Comparison of ENCODE assay signal across 11 cellular contexts in the genomic region with DNA sequence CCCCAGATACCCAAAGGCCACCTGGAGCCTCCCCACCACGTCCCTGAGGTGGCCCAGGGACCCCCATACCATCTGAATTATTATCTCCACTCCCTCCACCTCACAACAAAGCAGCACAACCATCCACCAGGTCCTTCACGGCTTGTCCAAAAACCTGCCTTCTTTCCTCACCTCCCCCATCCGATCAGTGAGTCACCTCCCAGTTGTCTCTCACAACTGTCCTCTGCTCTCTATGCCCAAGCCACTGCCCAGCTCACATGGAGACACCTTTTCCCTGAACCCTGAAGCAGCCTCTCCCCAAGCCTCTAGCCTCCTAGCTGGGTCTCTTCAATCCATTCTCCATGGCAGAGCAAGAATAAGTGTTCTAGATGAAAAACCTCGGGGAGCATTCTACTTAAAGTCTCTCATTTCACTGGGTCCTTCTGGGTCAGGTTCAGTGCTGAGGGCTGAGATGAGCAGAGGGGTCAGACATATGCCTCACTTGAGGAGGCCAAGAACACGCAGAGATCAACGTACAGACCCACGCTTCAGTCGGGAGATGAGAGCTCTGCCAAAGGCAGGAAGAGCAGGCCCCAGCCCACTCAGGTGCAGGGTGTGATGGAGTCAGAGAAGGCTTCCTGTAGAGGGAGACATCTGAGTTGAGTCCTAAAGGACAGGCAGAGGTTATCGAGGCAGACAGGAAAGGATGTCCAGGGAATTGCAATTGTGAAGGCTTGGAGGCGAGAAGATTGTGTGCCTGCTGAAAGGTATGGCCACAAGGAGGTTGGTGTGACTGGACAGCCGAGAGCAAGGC.
DNase-seq lines count a peak whose midpoint lies in the region; ATAC-seq and TF ChIP-seq lines count a peak whose summit lies in the region.
"Had no signal": no experiment of that assay in that cellular context is flagged by ENCODE, and none has a peak within 500 bp of the region (broad histone marks: within the 10 kb centered on the region; RNA-seq: fewer than 3 reads in every experiment).

No MANE protein-coding gene starts in this region.

- no peaks in the 10 kb centered on the region for H3K36me3 Mint-ChIP-seq in Caco-2 (ENCODE audit: insufficient read depth, unreplicated experiment)
- H3K36me3 Mint-ChIP-seq in HFFc6 (ENCODE audit: low read depth): no peaks in the 10 kb centered on the region
- H3K36me3 Mint-ChIP-seq in immature natural killer cell: no peaks in the 10 kb centered on the region
- H3K36me3 Mint-ChIP-seq: activated naive CD4-positive, alpha-beta T cell treated with anti-CD3 and anti-CD28 coated beads, Interleukin-2, amount 10 ng/mL, durations not matched to agents 7 days and 5 days had no signal

- DNase-seq in Caco-2 (peak in 1 of 2 experiments; percentile 35), HFFc6 (no peak), mucosa of descending colon (no peak), NCI-H2029 treated with DMSO at 0.1 percent for 48 hours (lab: John Stamatoyannopoulos, UW) (no peak), activated gamma-delta T cell (lab: John Stamatoyannopoulos, UW) (no peak), immature natural killer cell (no peak)
- no peak for DNase-seq in stimulated activated CD4-positive, alpha-beta T cell treated with anti-CD3 and anti-CD28 coated beads, Interleukin-4, amount 100 ng/mL, for 24 hours
- DNase-seq: activated naive CD4-positive, alpha-beta T cell treated with anti-CD3 and anti-CD28 coated beads, Interleukin-2, amount 10 ng/mL, durations not matched to agents 7 days and 5 days; stimulated activated CD4-positive, alpha-beta T cell treated with anti-CD3 and anti-CD28 coated beads, Interleukin-12 subunit alpha, Interleukin-12 subunit beta, amount 100 ng/mL, for 4 hours had no signal

- peaks cover 3% of the 10 kb centered on the region for H3K27me3 ChIP-seq in Caco-2 (replicated peaks; ENCODE audit: control insufficient read depth, insufficient read depth, low read length)

- H3K4me3 ChIP-seq in Caco-2 (ENCODE audit: low read depth, low read length) (no peak overlapping the region), mucosa of descending colon (no peak overlapping the region)

- H3K27ac ChIP-seq in angular gyrus (ENCODE audit: low read depth, low read length): peak overlapping the region; percentile 32
- H3K27ac ChIP-seq: C4-2B had no signal

- POLR2A ChIA-PET in Caco-2 (lab: Charles Lee): interaction anchor here (0.7 kb wide), 1 partner anchor 10 kb away, joined by 3 read pairs; no protein-coding TSS in a partner anchor

- H3K4me3 Mint-ChIP-seq in Caco-2 (ENCODE audit: unreplicated experiment): no peak overlapping the region
- no peak overlapping the region for H3K4me3 Mint-ChIP-seq in HFFc6
- no peak overlapping the region for H3K4me3 Mint-ChIP-seq in immature natural killer cell
- H3K4me3 Mint-ChIP-seq: activated naive CD4-positive, alpha-beta T cell treated with anti-CD3 and anti-CD28 coated beads, Interleukin-2, amount 10 ng/mL, durations not matched to agents 7 days and 5 days had no signal

- CTCF ChIA-PET in Caco-2 (lab: Charles Lee): interaction anchor here (0.8 to 3.8 kb wide), 22 partner anchors 9 to 185 kb away, joined by 3 to 56 read pairs (median 4); no protein-coding TSS in a partner anchor

- H3K36me3 ChIP-seq in Caco-2 (ENCODE audit: control insufficient read depth, insufficient read depth, low read length) (no peaks in the 10 kb centered on the region), mucosa of descending colon (ENCODE audit: low read depth) (no peaks in the 10 kb centered on the region)

- TF ChIP-seq CTCF in Caco-2 (IDR thresholded peaks at IDR 0.05; ENCODE audit: insufficient read depth in 1 of 2, low read depth in 1 of 2, low read length in 1 of 2, severe bottlenecking in 1 of 2, unreplicated experiment in 1 of 2) (peak; percentile 15 to 42), HFFc6 (IDR thresholded peaks at IDR 0.05) (0 out of 2 replicates have a peak, but pooled peaks have one; percentile 14), mucosa of descending colon (IDR thresholded peaks at IDR 0.05) (no peak)

- peak; percentile 13 for ATAC-seq in mucosa of descending colon

- BruUV-seq in Caco-2 (replicated peaks; lab: Mats Ljungman, UMichigan): no TSS peak

- intact Hi-C loops in Caco-2 (cut with micrococcal nuclease; ENCODE audit: unreplicated experiment) (loop anchor here (1.0 kb wide), 1 partner anchor 44 kb away; no protein-coding TSS in a partner anchor), mucosa of descending colon (cut with DNase I, micrococcal nuclease) (loop anchor here in 1 of 2 donors (5.0 kb wide), 1 partner anchor 43 kb away; no protein-coding TSS in a partner anchor)

- peaks cover 21% of the 10 kb centered on the region for H3K27me3 Mint-ChIP-seq in Caco-2 (ENCODE audit: insufficient read depth, unreplicated experiment)
- peaks cover 36% of the 10 kb centered on the region for H3K27me3 Mint-ChIP-seq in HFFc6 (ENCODE audit: insufficient read depth)
- H3K27me3 Mint-ChIP-seq in immature natural killer cell (ENCODE audit: low read depth in 3 of 3): peaks cover 5 to 8% (median 6%) of the 10 kb centered on the region in 3 donors

- H3K9me3 Mint-ChIP-seq in Caco-2 (ENCODE audit: unreplicated experiment) (no peaks in the 10 kb centered on the region), HFFc6 (no peaks in the 10 kb centered on the region), immature natural killer cell (peaks cover 0 to 1% (median 0%) of the 10 kb centered on the region in 6 donors)
- H3K9me3 Mint-ChIP-seq: activated naive CD4-positive, alpha-beta T cell treated with anti-CD3 and anti-CD28 coated beads, Interleukin-2, amount 10 ng/mL, durations not matched to agents 7 days and 5 days had no signal

- H3K9me3 ChIP-seq in Caco-2: no peaks in the 10 kb centered on the region
- H3K9me3 ChIP-seq in mucosa of descending colon: no peaks in the 10 kb centered on the region

- H3K4me1 Mint-ChIP-seq in Caco-2 (ENCODE audit: low read depth, unreplicated experiment) (no peaks in the 10 kb centered on the region), HFFc6 (ENCODE audit: low read depth) (peaks cover 9% of the 10 kb centered on the region), immature natural killer cell (no peaks in the 10 kb centered on the region)
- H3K4me1 Mint-ChIP-seq: activated naive CD4-positive, alpha-beta T cell treated with anti-CD3 and anti-CD28 coated beads, Interleukin-2, amount 10 ng/mL, durations not matched to agents 7 days and 5 days had no signal

- H3K27ac Mint-ChIP-seq in Caco-2 (ENCODE audit: unreplicated experiment): no peak overlapping the region
- no peak overlapping the region for H3K27ac Mint-ChIP-seq in HFFc6
- peak overlapping the region in 1 of 6 donors; percentile 39 for H3K27ac Mint-ChIP-seq in immature natural killer cell
- H3K27ac Mint-ChIP-seq: activated naive CD4-positive, alpha-beta T cell treated with anti-CD3 and anti-CD28 coated beads, Interleukin-2, amount 10 ng/mL, durations not matched to agents 7 days and 5 days had no signal

- H3K4me1 ChIP-seq in Caco-2 (no peaks in the 10 kb centered on the region), mucosa of descending colon (ENCODE audit: low read depth) (no peaks in the 10 kb centered on the region)
